Comparison of ENCODE assay signal across 8 cellular contexts in genomic region chr20:52192296-52193007, GRCh38. TPM values are rescaled to one million over a fixed set of nuclear protein-coding genes. Genes with fewer than 3 reads are reported as not detected.
DNase-seq lines count a peak whose midpoint lies in the region; ATAC-seq, FAIRE-seq and TF ChIP-seq lines count a peak whose summit lies in the region.

No MANE protein-coding gene starts in this region.

- H3K36me3 ChIP-seq in NT2/D1 (ENCODE audit: insufficient read depth, insufficient read length, low read length) = no peaks in the 10 kb centered on the region
- H3K36me3 ChIP-seq in bronchial epithelial cell (ENCODE audit: control insufficient read depth, insufficient read depth, low read length) = no peaks in the 10 kb centered on the region
- H3K36me3 ChIP-seq in subcutaneous abdominal adipose tissue (ENCODE audit: control insufficient read depth in 5 of 5, insufficient read depth in 5 of 5, low read length in 5 of 5) = no peaks in the 10 kb centered on the region

- H3K9me3 ChIP-seq in NT2/D1 (ENCODE audit: insufficient read depth, low read length) (no peaks in the 10 kb centered on the region), subcutaneous abdominal adipose tissue (ENCODE audit: control insufficient read depth in 5 of 5, low read length in 5 of 5) (no peaks in the 10 kb centered on the region)

- peak; percentile 44 for TF ChIP-seq CTCF in bronchial epithelial cell (IDR thresholded peaks at IDR 0.05; ENCODE audit: insufficient read depth, low read length, severe bottlenecking)

- H3K4me1 ChIP-seq in NT2/D1 (ENCODE audit: insufficient read depth, insufficient read length) (peaks cover 4% of the 10 kb centered on the region), subcutaneous abdominal adipose tissue (ENCODE audit: control insufficient read depth in 5 of 5, insufficient read depth in 5 of 5, low read length in 5 of 5) (peaks cover 2 to 22% (median 19%) of the 10 kb centered on the region in 5 donors)

- peak overlapping the region; percentile 95 for H3K9ac ChIP-seq in NT2/D1 (ENCODE audit: insufficient read length, low read depth)
- H3K9ac ChIP-seq in subcutaneous abdominal adipose tissue (ENCODE audit: low read length in 5 of 5) = peak overlapping the region; percentile 63 to 87 (median 84)

- H3K4me3 ChIP-seq in NT2/D1 (ENCODE audit: insufficient read length, low read depth) (peak overlapping the region; percentile 90), bronchial epithelial cell (ENCODE audit: low read depth, low read length) (peak overlapping the region; percentile 68), subcutaneous abdominal adipose tissue (ENCODE audit: low read depth in 1 of 5, low read length in 5 of 5) (peak overlapping the region; percentile 91 to 97 (median 95))

- no peak overlapping the region for H3K27ac ChIP-seq in subcutaneous abdominal adipose tissue (ENCODE audit: low read depth, low read length)

- peak; percentile 70 for FAIRE-seq in GM19239 (lab: Jason Lieb, UNC)
- FAIRE-seq in bronchial epithelial cell (lab: Jason Lieb, UNC) = no peak

- peak; percentile 46 for ATAC-seq in HG03196 (IDR thresholded peaks at IDR 0.05; ENCODE audit: unreplicated experiment)
- ATAC-seq in left lobe of liver = peak; percentile 65

- H3K27me3 ChIP-seq in NT2/D1 (ENCODE audit: insufficient read depth, insufficient read length) (no peaks in the 10 kb centered on the region), bronchial epithelial cell (ENCODE audit: control insufficient read depth, insufficient read depth, low read length) (no peaks in the 10 kb centered on the region), subcutaneous abdominal adipose tissue (ENCODE audit: control insufficient read depth in 5 of 5, insufficient read depth in 4 of 5, low read length in 5 of 5) (no peaks in the 10 kb centered on the region)

- DNase-seq in DMS79 (lab: John Stamatoyannopoulos, UW) = peak; percentile 6
- peak; percentile 38 for DNase-seq in GM19239 (ENCODE audit: insufficient read length, low spot score)
- peak; percentile 57 for DNase-seq in NT2/D1 (ENCODE audit: low read depth, low spot score)
- no peak for DNase-seq in bronchial epithelial cell (ENCODE audit: low read depth)
- DNase-seq in left lobe of liver (ENCODE audit: low spot score) = no peak
- no peak for DNase-seq in GF-D8 (lab: John Stamatoyannopoulos, UW)

RNA-seq across cellular contexts. Expression of gene ZFP64, which starts 0.9 kb away (rescaled TPM):
- total RNA-seq in bronchial epithelial cell = 27.5 and 49.8 TPM in 2 replicates
- total RNA-seq in left lobe of liver = 5.7 TPM

Comparison
In these comparisons a context has a peak if more than half of its experiments do, and no peak if none do; other contexts are left out.
1. DNase-seq: peak in DMS79 (single experiment), GM19239 (single experiment) and NT2/D1 (single experiment); none in bronchial epithelial cell (single experiment), left lobe of liver (single experiment) and GF-D8 (single experiment).
2. Peak in every context shown above with its lines, with median percentiles within 50 percentile points of each other: H3K4me3 ChIP-seq.